In genomic region chr3:130539005-130539404, GRCh38 we compare ENCODE assay signal across 9 cellular contexts. TPM values are rescaled to one million over a fixed set of nuclear protein-coding genes. Genes with fewer than 3 reads are reported as not detected.
A peak's percentile ranks its signal among the peaks of the same experiment; 100 is the strongest.
DNase-seq lines count a peak whose midpoint lies in the region; ATAC-seq and TF ChIP-seq lines count a peak whose summit lies in the region.
"Had no signal": no experiment of that assay in that cellular context is flagged by ENCODE, and none has a peak within 500 bp of the region (broad histone marks: within the 10 kb centered on the region; RNA-seq: fewer than 3 reads in every experiment).

No MANE protein-coding gene starts in this region.

- peaks cover 6% of the 10 kb centered on the region for H3K27me3 ChIP-seq in foreskin keratinocyte
- no peaks in the 10 kb centered on the region for H3K27me3 ChIP-seq in smooth muscle cell (ENCODE audit: low read depth)
- no peaks in the 10 kb centered on the region for H3K27me3 ChIP-seq in effector memory CD4-positive, alpha-beta T cell (replicated peaks; ENCODE audit: control insufficient read depth, insufficient read depth, low read length, poor library complexity, severe bottlenecking)

- H3K4me2 ChIP-seq in smooth muscle cell, result no peak overlapping the region

- H3K9me3 ChIP-seq in smooth muscle cell (replicated peaks; ENCODE audit: low read depth), result no peaks in the 10 kb centered on the region
- no peaks in the 10 kb centered on the region for H3K9me3 ChIP-seq in effector memory CD4-positive, alpha-beta T cell (ENCODE audit: control insufficient read depth, low read length)

- H3K36me3 ChIP-seq in smooth muscle cell (ENCODE audit: low read depth), result no peaks in the 10 kb centered on the region
- no peaks in the 10 kb centered on the region for H3K36me3 ChIP-seq in effector memory CD4-positive, alpha-beta T cell (ENCODE audit: control insufficient read depth, insufficient read depth, low read length)

- no peak overlapping the region for H2AFZ ChIP-seq in smooth muscle cell (ENCODE audit: low read depth)

- no peak overlapping the region for H3K4me3 ChIP-seq in NB4 (ENCODE audit: low read depth, low read length)
- no peak overlapping the region for H3K4me3 ChIP-seq in smooth muscle cell
- H3K4me3 ChIP-seq in effector memory CD4-positive, alpha-beta T cell (ENCODE audit: insufficient read depth, low read depth, low read length, poor library complexity, severe bottlenecking), result no peak overlapping the region

- no peak overlapping the region for H3K27ac Mint-ChIP-seq in activated CD4-positive, alpha-beta T cell treated with anti-CD3 and anti-CD28 coated beads, Interleukin-2, amount 10 ng/mL, durations not matched to agents 24 days and 14 days
- H3K27ac Mint-ChIP-seq in activated T-helper 17 cell treated with anti-CD3 and anti-CD28 coated beads, Interleukin-2, amount 50 U/mL, for 72 hours, result no peak overlapping the region
- H3K27ac Mint-ChIP-seq: T-helper 1 cell treated with Interleukin-12 subunit alpha and Interleukin-12 subunit beta and Interleukin-4 antibody, amounts not matched to agents 30 μg/mL and 1 μg/mL, for 36 hours had no signal

- H3F3A ChIP-seq in smooth muscle cell (ENCODE audit: low read depth), result no peaks in the 10 kb centered on the region

- DNase-seq in COLO829 (ENCODE audit: low spot score), result peak; percentile 41
- peak; percentile 60 for DNase-seq in NB4 (ENCODE audit: low read depth)
- peak; percentile 73 for DNase-seq in activated CD4-positive, alpha-beta T cell treated with anti-CD3 and anti-CD28 coated beads, Interleukin-2, amount 10 ng/mL, durations not matched to agents 24 days and 14 days
- peak in 1 of 2 donors; percentile 19 for DNase-seq in foreskin keratinocyte
- DNase-seq in smooth muscle cell (lab: John Stamatoyannopoulos, UW; ENCODE audit: unreplicated experiment), result no peak
- DNase-seq in effector memory CD4-positive, alpha-beta T cell, result no peak

- ATAC-seq in GM19351 (IDR thresholded peaks at IDR 0.05; ENCODE audit: unreplicated experiment) (peak; percentile 83), foreskin keratinocyte (peak; percentile 84)
- ATAC-seq in activated T-helper 17 cell treated with anti-CD3 and anti-CD28 coated beads, Interleukin-2, amount 50 U/mL, for 72 hours (replicated peaks), result no peak

- no peaks in the 10 kb centered on the region for H3K4me1 Mint-ChIP-seq in activated CD4-positive, alpha-beta T cell treated with anti-CD3 and anti-CD28 coated beads, Interleukin-2, amount 10 ng/mL, durations not matched to agents 24 days and 14 days
- H3K4me1 Mint-ChIP-seq in activated T-helper 17 cell treated with anti-CD3 and anti-CD28 coated beads, Interleukin-2, amount 50 U/mL, for 72 hours, result no peaks in the 10 kb centered on the region

- H3K9me3 Mint-ChIP-seq in activated CD4-positive, alpha-beta T cell treated with anti-CD3 and anti-CD28 coated beads, Interleukin-2, amount 10 ng/mL, durations not matched to agents 24 days and 14 days, result no peaks in the 10 kb centered on the region
- H3K9me3 Mint-ChIP-seq in activated T-helper 17 cell treated with anti-CD3 and anti-CD28 coated beads, Interleukin-2, amount 50 U/mL, for 72 hours, result no peaks in the 10 kb centered on the region
- H3K9me3 Mint-ChIP-seq: T-helper 1 cell treated with Interleukin-12 subunit alpha and Interleukin-12 subunit beta and Interleukin-4 antibody, amounts not matched to agents 30 μg/mL and 1 μg/mL, for 36 hours had no signal

- WGBS in smooth muscle cell (ENCODE audit: low lambda C conversion rate), result 67% methylated on average over 6 of the region's 6 CpGs

- no peaks in the 10 kb centered on the region for H3K4me1 ChIP-seq in foreskin keratinocyte
- no peaks in the 10 kb centered on the region for H3K4me1 ChIP-seq in smooth muscle cell (ENCODE audit: low read depth)
- no peaks in the 10 kb centered on the region for H3K4me1 ChIP-seq in effector memory CD4-positive, alpha-beta T cell (ENCODE audit: control insufficient read depth, insufficient read depth, low read length, poor library complexity, severe bottlenecking)

- no peaks in the 10 kb centered on the region for H3K79me2 ChIP-seq in smooth muscle cell (ENCODE audit: low read depth)

- intact Hi-C loops in activated CD4-positive, alpha-beta T cell treated with anti-CD3 and anti-CD28 coated beads, Interleukin-2, amount 10 ng/mL, durations not matched to agents 24 days and 14 days (cut with micrococcal nuclease), result loop anchor here (5.0 kb wide), 1 partner anchor 262 kb away; no protein-coding TSS in a partner anchor

- H3K4me3 Mint-ChIP-seq in activated CD4-positive, alpha-beta T cell treated with anti-CD3 and anti-CD28 coated beads, Interleukin-2, amount 10 ng/mL, durations not matched to agents 24 days and 14 days, result no peak overlapping the region
- no peak overlapping the region for H3K4me3 Mint-ChIP-seq in activated T-helper 17 cell treated with anti-CD3 and anti-CD28 coated beads, Interleukin-2, amount 50 U/mL, for 72 hours
- H3K4me3 Mint-ChIP-seq: T-helper 1 cell treated with Interleukin-12 subunit alpha and Interleukin-12 subunit beta and Interleukin-4 antibody, amounts not matched to agents 30 μg/mL and 1 μg/mL, for 36 hours had no signal

- TF ChIP-seq CTCF in NB4 (IDR thresholded peaks at IDR 0.05; ENCODE audit: low read depth, low read length), result peak; percentile 72
- TF ChIP-seq CTCF in foreskin keratinocyte (conservative IDR thresholded peaks at IDR 0.05), result peak; percentile 69
- TF ChIP-seq CTCF in smooth muscle cell (IDR thresholded peaks at IDR 0.05; ENCODE audit: borderline replicate concordance, insufficient read depth, poor library complexity, severe bottlenecking), result peak; percentile 79

- H3K27me3 Mint-ChIP-seq in activated CD4-positive, alpha-beta T cell treated with anti-CD3 and anti-CD28 coated beads, Interleukin-2, amount 10 ng/mL, durations not matched to agents 24 days and 14 days, result peaks cover 7% of the 10 kb centered on the region
- peaks cover under 1% of the 10 kb centered on the region for H3K27me3 Mint-ChIP-seq in activated T-helper 17 cell treated with anti-CD3 and anti-CD28 coated beads, Interleukin-2, amount 50 U/mL, for 72 hours

- H3K36me3 Mint-ChIP-seq in activated CD4-positive, alpha-beta T cell treated with anti-CD3 and anti-CD28 coated beads, Interleukin-2, amount 10 ng/mL, durations not matched to agents 24 days and 14 days (ENCODE audit: low read depth), result no peaks in the 10 kb centered on the region
- H3K36me3 Mint-ChIP-seq in activated T-helper 17 cell treated with anti-CD3 and anti-CD28 coated beads, Interleukin-2, amount 50 U/mL, for 72 hours (ENCODE audit: low read depth), result no peaks in the 10 kb centered on the region

- H3K27ac ChIP-seq in foreskin keratinocyte (no peak overlapping the region), smooth muscle cell (ENCODE audit: low read depth) (no peak overlapping the region)
- H3K27ac ChIP-seq in effector memory CD4-positive, alpha-beta T cell (ENCODE audit: insufficient read depth, low read length, poor library complexity, severe bottlenecking), result no peak overlapping the region

- TF ChIP-seq POLR2A in NB4 (IDR thresholded peaks at IDR 0.05; ENCODE audit: extremely low read depth, insufficient read length), result no peak

- H4K20me1 ChIP-seq in smooth muscle cell (ENCODE audit: low read depth), result no peaks in the 10 kb centered on the region

- H3K9ac ChIP-seq in smooth muscle cell (ENCODE audit: low read depth), result no peak overlapping the region

RNA-seq across cellular contexts. Expression of gene COL6A6, which starts 22.0 kb away (rescaled TPM):
- not detected in 2 replicates for total RNA-seq in activated CD4-positive, alpha-beta T cell treated with anti-CD3 and anti-CD28 coated beads, Interleukin-2, amount 10 ng/mL, durations not matched to agents 24 days and 14 days
- total RNA-seq in foreskin keratinocyte, result not detected in 2 replicates
- polyA plus RNA-seq in foreskin keratinocyte, result not detected in 2 replicates
- total RNA-seq in smooth muscle cell, result 1.5 and 1.6 TPM in 2 replicates
- polyA plus RNA-seq in smooth muscle cell, result 0.38 and 0.41 TPM in 2 replicates
- total RNA-seq in activated T-helper 17 cell treated with anti-CD3 and anti-CD28 coated beads, Interleukin-2, amount 50 U/mL, for 72 hours, result not detected

Comparison
In these comparisons a context has a peak if more than half of its experiments do, and no peak if none do; other contexts are left out.
1. DNase-seq: peak in COLO829 (single experiment), NB4 (single experiment) and activated CD4-positive, alpha-beta T cell treated with anti-CD3 and anti-CD28 coated beads, Interleukin-2, amount 10 ng/mL, durations not matched to agents 24 days and 14 days (single experiment); none in smooth muscle cell (single experiment) and effector memory CD4-positive, alpha-beta T cell (0 of 3).
2. Peak in every context shown above with its lines, with median percentiles within 50 percentile points of each other: CTCF ChIP-seq.